16 cellular contexts compared by ENCODE assay signal in genomic region chr1:204988201-204988600, GRCh38. TPM values are rescaled to one million over a fixed set of nuclear protein-coding genes. Genes with fewer than 3 reads are reported as not detected.
DNase-seq lines count a peak whose midpoint lies in the region; ATAC-seq and TF ChIP-seq lines count a peak whose summit lies in the region.
"Had no signal": no experiment of that assay in that cellular context is flagged by ENCODE, and none has a peak within 500 bp of the region (broad histone marks: within the 10 kb centered on the region; RNA-seq: fewer than 3 reads in every experiment).

No MANE protein-coding gene starts in this region.

- H4K20me1 ChIP-seq in Karpas-422 (ENCODE audit: insufficient read depth, low read depth, low read length) = no peaks in the 10 kb centered on the region

- WGBS in tibial nerve, 2 donors = 37 to 44% methylated on average over 4 of the region's 4 CpGs

- H3K27ac ChIP-seq in caudate nucleus (ENCODE audit: low read depth, low read length) (peak overlapping the region; percentile 98), tibial nerve (peak overlapping the region in 3 of 4 donors; percentile 7 to 86 (median 63)), Karpas-422 (ENCODE audit: low read length) (no peak overlapping the region)

- H3K4me3 ChIP-seq in HAP-1 = no peak overlapping the region
- no peak overlapping the region for H3K4me3 ChIP-seq in tibial nerve
- H3K4me3 ChIP-seq in Karpas-422 (ENCODE audit: low read length) = no peak overlapping the region

- no peak for TF ChIP-seq POLR2A in tibial nerve (IDR thresholded peaks at IDR 0.05)

- no peak for TF ChIP-seq CTCF in tibial nerve (IDR thresholded peaks at IDR 0.05)

- H3K9me3 ChIP-seq in HAP-1 (no peaks in the 10 kb centered on the region), tibial nerve (no peaks in the 10 kb centered on the region), Karpas-422 (ENCODE audit: low read length) (no peaks in the 10 kb centered on the region)

- no peak overlapping the region for H3K4me2 ChIP-seq in Karpas-422 (ENCODE audit: low read depth, low read length, poor library complexity, severe bottlenecking)

- H3K9ac ChIP-seq in Karpas-422 (ENCODE audit: low read length) = no peak overlapping the region

- H3K9me2 ChIP-seq in Karpas-422 (replicated peaks; ENCODE audit: insufficient read depth, low read length) = no peaks in the 10 kb centered on the region

- H3K36me3 ChIP-seq in HAP-1 (replicated peaks) (no peaks in the 10 kb centered on the region), tibial nerve (peaks cover 0 to 8% (median 0%) of the 10 kb centered on the region in 3 donors), Karpas-422 (ENCODE audit: insufficient read depth, low read length) (no peaks in the 10 kb centered on the region)

- H3K27me3 ChIP-seq in HAP-1 (ENCODE audit: low read depth) = peaks cover 53% of the 10 kb centered on the region
- H3K27me3 ChIP-seq in tibial nerve = no peaks in the 10 kb centered on the region
- H3K27me3 ChIP-seq in Karpas-422 (ENCODE audit: low read length) = no peaks in the 10 kb centered on the region; the same call in 1 of the 2 replicates

- peak; percentile 58 to 90 for DNase-seq in HAP-1 (ENCODE audit: low spot score in 2 of 2)
- no peak for DNase-seq in caudate nucleus (lab: John Stamatoyannopoulos, UW)
- peak; percentile 24 for DNase-seq in midbrain (lab: John Stamatoyannopoulos, UW)
- no peak for DNase-seq in tibial nerve (ENCODE audit: low spot score in 2 of 2)
- DNase-seq in Karpas-422 = no peak
- DNase-seq in SW480 (ENCODE audit: low spot score) = no peak
- DNase-seq: C1 segment of cervical spinal cord; Calu3; CD4-positive, alpha-beta T cell; DMS153; DMS79 treated with DMSO at 0.1 percent for 48 hours; EL; IMR-90 had no signal

- no peaks in the 10 kb centered on the region for H3K79me2 ChIP-seq in Karpas-422 (ENCODE audit: low read length)

- H3K4me1 ChIP-seq in HAP-1 (peaks cover 5% of the 10 kb centered on the region), tibial nerve (peaks cover 0 to 41% (median 15%) of the 10 kb centered on the region in 4 donors), Karpas-422 (ENCODE audit: low read length) (peaks cover 8% of the 10 kb centered on the region)

- no peak overlapping the region for H2AFZ ChIP-seq in Karpas-422 (ENCODE audit: low read length)

- TF ChIP-seq EP300 in tibial nerve (IDR thresholded peaks at IDR 0.05) = no peak

- in situ Hi-C loops in HAP-1 (cut with MboI; ENCODE audit: low sequenced_read_pairs) = no loop called here

- ATAC-seq in HG03175 (IDR thresholded peaks at IDR 0.05; ENCODE audit: unreplicated experiment) = no peak

RNA-seq across cellular contexts. Expression of gene CNTN2, which starts 54.8 kb away (rescaled TPM):
- total RNA-seq in tibial nerve = 10 to 100 TPM in 2 of 4 donors, 1 to 10 TPM in 2; 6.1 to 22.2 (median 12.2) TPM
- not detected in 2 replicates for total RNA-seq in Karpas-422 (2014; rRNA removed; shearing (Covaris generic); ENCODE audit: low replicate concordance)
- total RNA-seq: B cell; Calu3; CD4-positive, alpha-beta T cell; HT-29; IMR-90 had no signal

Comparison
In these comparisons a context has a peak if more than half of its experiments do, and no peak if none do; other contexts are left out.
1. DNase-seq: peak in HAP-1 (2 of 2) and midbrain (single experiment); none in caudate nucleus (0 of 61), tibial nerve (0 of 2), Karpas-422 (single experiment) and SW480 (single experiment).